ENCODE assay signal across 8 cellular contexts in genomic region chr11:119339581-119340334, GRCh38. TPM values are rescaled to one million over a fixed set of nuclear protein-coding genes. Genes with fewer than 3 reads are reported as not detected.
DNase-seq lines count a peak whose midpoint lies in the region; ATAC-seq and TF ChIP-seq lines count a peak whose summit lies in the region.

No MANE protein-coding gene starts in this region.

- H2AFZ ChIP-seq in mesenchymal stem cell (ENCODE audit: low read depth, low read length) (peak overlapping the region; percentile 73), Karpas-422 (ENCODE audit: low read length) (no peak overlapping the region)

- H3K4me1 ChIP-seq in endocrine pancreas (ENCODE audit: control insufficient read depth, insufficient read depth, low read length), result no peaks in the 10 kb centered on the region
- peaks cover 39% of the 10 kb centered on the region for H3K4me1 ChIP-seq in mesenchymal stem cell (ENCODE audit: control insufficient read depth, insufficient read depth, low read depth, low read length)
- H3K4me1 ChIP-seq in thoracic aorta (ENCODE audit: control insufficient read depth in 1 of 2, low read depth in 2 of 2), result peaks cover 22 to 58% of the 10 kb centered on the region in 2 donors
- peaks cover 17% of the 10 kb centered on the region for H3K4me1 ChIP-seq in Karpas-422 (ENCODE audit: low read length)

- peak; percentile 63 for DNase-seq in stimulated activated CD4-positive, alpha-beta T cell treated with anti-CD3 and anti-CD28 coated beads, Interleukin-15, amount 100 ng/mL, for 24 hours
- no peak for DNase-seq in stimulated activated CD4-positive, alpha-beta T cell treated with anti-CD3 and anti-CD28 coated beads, Interleukin-2, amount 100 ng/mL, for 48 hours
- DNase-seq in T1000 (lab: John Stamatoyannopoulos, UW), result peak; percentile 42
- peak; percentile 66 for DNase-seq in mesenchymal stem cell
- no peak for DNase-seq in thoracic aorta (ENCODE audit: low spot score)
- no peak for DNase-seq in Karpas-422

- peaks cover 28% of the 10 kb centered on the region for H3K79me1 ChIP-seq in mesenchymal stem cell (replicated peaks; ENCODE audit: low read length, poor library complexity, severe bottlenecking)

- H3K23ac ChIP-seq in mesenchymal stem cell (ENCODE audit: low read length in 2 of 2), result peak overlapping the region in 1 of 2 experiments; percentile 55

- ATAC-seq in thoracic aorta (ENCODE audit: insufficient number of reproducible peaks, low FRiP score, low read depth) (peak; percentile 43), HG02571 (IDR thresholded peaks at IDR 0.05; ENCODE audit: unreplicated experiment) (no peak)

- H3K79me2 ChIP-seq in Karpas-422 (ENCODE audit: low read length), result peaks cover 8% of the 10 kb centered on the region; the same call in 1 of the 2 replicates

- H2AK5ac ChIP-seq in mesenchymal stem cell (ENCODE audit: low read length, severe bottlenecking), result no peak overlapping the region

- H3K27ac ChIP-seq in mesenchymal stem cell (ENCODE audit: low read length, poor library complexity, severe bottlenecking) (no peak overlapping the region), thoracic aorta (peak overlapping the region; percentile 70 to 95), Karpas-422 (ENCODE audit: low read length) (no peak overlapping the region)

- no peaks in the 10 kb centered on the region for H4K20me1 ChIP-seq in Karpas-422 (ENCODE audit: insufficient read depth, low read depth, low read length)

- no peak overlapping the region for H3K4me3 ChIP-seq in endocrine pancreas (ENCODE audit: control insufficient read depth, insufficient read depth, low read length)
- H3K4me3 ChIP-seq in mesenchymal stem cell (ENCODE audit: insufficient read depth in 1 of 2, low read depth in 1 of 2, low read length in 2 of 2), result peak overlapping the region; percentile 35 to 77
- H3K4me3 ChIP-seq in thoracic aorta, result peak overlapping the region; percentile 91
- H3K4me3 ChIP-seq in Karpas-422 (ENCODE audit: low read length), result no peak overlapping the region

- no peaks in the 10 kb centered on the region for H3K9me2 ChIP-seq in Karpas-422 (replicated peaks; ENCODE audit: insufficient read depth, low read length)

- H3K9ac ChIP-seq in endocrine pancreas (ENCODE audit: control insufficient read depth, insufficient read depth, low read length) (peak overlapping the region; percentile 55), mesenchymal stem cell (ENCODE audit: low read length) (peak overlapping the region; percentile 77), Karpas-422 (ENCODE audit: low read length) (no peak overlapping the region)

- peak overlapping the region; percentile 8 to 83 for H2BK12ac ChIP-seq in mesenchymal stem cell (ENCODE audit: low read length in 2 of 2)

- peak; percentile 91 for TF ChIP-seq CTCF in thoracic aorta (IDR thresholded peaks at IDR 0.05)

- H3K18ac ChIP-seq in mesenchymal stem cell (ENCODE audit: low read depth in 1 of 2, low read length in 2 of 2), result peak overlapping the region; percentile 86 to 94

- H3K4ac ChIP-seq in mesenchymal stem cell (ENCODE audit: low read depth in 1 of 2, low read length in 2 of 2), result peak overlapping the region; percentile 64 to 99

- H3K36me3 ChIP-seq in endocrine pancreas (ENCODE audit: control insufficient read depth, insufficient read depth, low read length) (no peaks in the 10 kb centered on the region), mesenchymal stem cell (ENCODE audit: control insufficient read depth in 1 of 2, insufficient read depth in 2 of 2, low read depth in 1 of 2, low read length in 2 of 2) (peaks cover 15 to 17% of the 10 kb centered on the region in 2 experiments), thoracic aorta (no peaks in the 10 kb centered on the region), Karpas-422 (ENCODE audit: insufficient read depth, low read length) (no peaks in the 10 kb centered on the region)

- no peak overlapping the region for H2BK5ac ChIP-seq in mesenchymal stem cell (ENCODE audit: low read depth, low read length, poor library complexity, severe bottlenecking)

- 10% methylated on average over 77 of the region's 88 CpGs for WGBS in mesenchymal stem cell

- peak overlapping the region in 1 of 2 experiments; percentile 50 for H3K14ac ChIP-seq in mesenchymal stem cell (ENCODE audit: low read length in 2 of 2)

- peak overlapping the region; percentile 91 for H2BK15ac ChIP-seq in mesenchymal stem cell (ENCODE audit: low read depth, poor library complexity, severe bottlenecking)

- H3K4me2 ChIP-seq in mesenchymal stem cell (ENCODE audit: low read length, poor library complexity, severe bottlenecking) (peak overlapping the region; percentile 70), Karpas-422 (ENCODE audit: low read depth, low read length, poor library complexity, severe bottlenecking) (no peak overlapping the region)

- H3K9me3 ChIP-seq in endocrine pancreas (ENCODE audit: control insufficient read depth, low read length) (no peaks in the 10 kb centered on the region), mesenchymal stem cell (ENCODE audit: control insufficient read depth, low read length) (no peaks in the 10 kb centered on the region), thoracic aorta (no peaks in the 10 kb centered on the region), Karpas-422 (ENCODE audit: low read length) (no peaks in the 10 kb centered on the region)

- H3K27me3 ChIP-seq in endocrine pancreas (ENCODE audit: control insufficient read depth, insufficient read depth, low read length) (no peaks in the 10 kb centered on the region), mesenchymal stem cell (ENCODE audit: control insufficient read depth in 1 of 2, insufficient read depth in 1 of 2, low read length in 2 of 2) (peaks cover 18 to 55% of the 10 kb centered on the region in 2 experiments), thoracic aorta (replicated peaks; ENCODE audit: insufficient read depth) (no peaks in the 10 kb centered on the region), Karpas-422 (ENCODE audit: low read length) (no peaks in the 10 kb centered on the region)

- H2BK120ac ChIP-seq in mesenchymal stem cell (ENCODE audit: low read depth, low read length), result peak overlapping the region; percentile 94

- H4K91ac ChIP-seq in mesenchymal stem cell (ENCODE audit: low read length), result peak overlapping the region; percentile 71

- peak overlapping the region; percentile 92 for H4K8ac ChIP-seq in mesenchymal stem cell (ENCODE audit: low read length)

RNA-seq across cellular contexts. Expression of gene C1QTNF5, which starts 0.9 kb away (rescaled TPM):
- polyA plus RNA-seq in mesenchymal stem cell (2013, experiment 1 of 2), result 25.1 TPM
- 26.5 TPM for polyA plus RNA-seq in mesenchymal stem cell (2013, experiment 2 of 2)
- 10 to 100 TPM; 53.2 to 98.2 TPM for total RNA-seq in thoracic aorta
- not detected in 2 replicates for total RNA-seq in Karpas-422 (2014; rRNA removed; shearing (Covaris generic); ENCODE audit: low replicate concordance)

RNA-seq across cellular contexts. Expression of gene RNF26, which starts 5.4 kb away (rescaled TPM):
- polyA plus RNA-seq in mesenchymal stem cell (2013, experiment 1 of 2), result 30.2 TPM
- 30.5 TPM for polyA plus RNA-seq in mesenchymal stem cell (2013, experiment 2 of 2)
- 10 to 100 TPM; 11.0 to 12.1 TPM for total RNA-seq in thoracic aorta
- 3.9 and 8.8 TPM in 2 replicates for total RNA-seq in Karpas-422 (2014; rRNA removed; shearing (Covaris generic); ENCODE audit: low replicate concordance)

RNA-seq across cellular contexts. Expression of gene MFRP, which starts 6.7 kb away (rescaled TPM):
- polyA plus RNA-seq in mesenchymal stem cell (2013, experiment 1 of 2), result not detected
- not detected for polyA plus RNA-seq in mesenchymal stem cell (2013, experiment 2 of 2)
- total RNA-seq in thoracic aorta, result under 1 TPM in 1 of 2 donors, not detected in 1; 0.27 TPM
- total RNA-seq in Karpas-422 (2014; rRNA removed; shearing (Covaris generic); ENCODE audit: low replicate concordance), result not detected in 2 replicates

RNA-seq across cellular contexts. Expression of gene MCAM, which starts 22.8 kb away (rescaled TPM):
- 80.2 TPM for polyA plus RNA-seq in mesenchymal stem cell (2013, experiment 1 of 2)
- polyA plus RNA-seq in mesenchymal stem cell (2013, experiment 2 of 2), result 77.3 TPM
- total RNA-seq in thoracic aorta, result 1,000 to 10,000 TPM; 3,387 to 6,698 TPM
- total RNA-seq in Karpas-422 (2014; rRNA removed; shearing (Covaris generic); ENCODE audit: low replicate concordance), result 2.0 and 2.1 TPM in 2 replicates

RNA-seq across cellular contexts. Expression of gene USP2, which starts 41.7 kb away (rescaled TPM):
- polyA plus RNA-seq in mesenchymal stem cell (2013, experiment 1 of 2), result 0.65 TPM
- 0.60 TPM for polyA plus RNA-seq in mesenchymal stem cell (2013, experiment 2 of 2)
- total RNA-seq in thoracic aorta, result 1 to 10 TPM in 1 of 2 donors, under 1 TPM in 1; 0.68 to 2.1 TPM
- total RNA-seq in Karpas-422 (2014; rRNA removed; shearing (Covaris generic); ENCODE audit: low replicate concordance), result 15.4 and 16.9 TPM in 2 replicates

Comparison
In these comparisons a context has a peak if more than half of its experiments do, and no peak if none do; other contexts are left out.
1. DNase-seq: peak in stimulated activated CD4-positive, alpha-beta T cell treated with anti-CD3 and anti-CD28 coated beads, Interleukin-15, amount 100 ng/mL, for 24 hours (single experiment), T1000 (single experiment) and mesenchymal stem cell (single experiment); none in stimulated activated CD4-positive, alpha-beta T cell treated with anti-CD3 and anti-CD28 coated beads, Interleukin-2, amount 100 ng/mL, for 48 hours (0 of 2), thoracic aorta (single experiment) and Karpas-422 (single experiment).
2. H3K4me3 ChIP-seq: peak in mesenchymal stem cell (2 of 2) and thoracic aorta (single experiment); none in endocrine pancreas (single experiment) and Karpas-422 (single experiment).
3. H3K27ac ChIP-seq: peak in thoracic aorta (2 of 2); none in mesenchymal stem cell (single experiment) and Karpas-422 (single experiment).
4. RNA of gene C1QTNF5, which starts 0.9 kb away (total RNA-seq): 53.2 to 98.2 TPM in thoracic aorta; not detected in Karpas-422; every median in the first group is over 10 times any median in the second.